ENCODE assay signal across 34 cellular contexts in the genomic region with DNA sequence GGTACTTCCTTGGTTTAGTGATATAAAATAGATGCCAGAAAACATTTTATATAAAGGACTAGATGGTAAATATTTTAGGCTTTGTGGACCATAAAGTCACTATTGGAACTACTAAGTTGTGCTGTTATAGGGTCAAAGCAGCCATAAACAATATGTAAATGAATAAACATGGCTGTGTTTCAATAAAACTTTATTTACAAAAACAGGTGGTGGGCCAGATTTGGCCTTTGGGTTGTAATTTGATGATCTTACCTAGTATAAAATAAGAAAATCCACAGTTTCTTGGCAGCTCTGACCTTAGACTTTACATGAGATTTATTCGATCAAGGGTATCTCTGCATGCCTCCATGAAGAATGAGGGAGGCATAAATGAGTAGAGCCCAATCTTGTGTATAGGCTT.
"Had no signal": no experiment of that assay in that cellular context is flagged by ENCODE, and none has a peak within 500 bp of the region (broad histone marks: within the 10 kb centered on the region; RNA-seq: fewer than 3 reads in every experiment).

No MANE protein-coding gene starts in this region.

- H3K36me3 ChIP-seq: MG63 had no signal

- H3K27me3 ChIP-seq: MG63 had no signal

- H3K4me3 ChIP-seq: MG63 had no signal

- H3K9me3 ChIP-seq: MG63 had no signal

- DNase-seq: Karpas-422, Kasumi-1, MG63, MM.1S, MV-4-11, NCI-H1048, NCI-H1092, NCI-H1092 treated with DMSO at 0.1 percent for 48 hours, NCI-H1105, NCI-H1105 treated with DMSO at 0.1 percent for 48 hours, NCI-H1417, NCI-H1417 treated with DMSO at 0.1 percent for 48 hours, NCI-H1436, NCI-H1436 treated with DMSO at 0.1 percent for 48 hours, NCI-H146, NCI-H1694, NCI-H1694 treated with DMSO at 0.1 percent for 48 hours, NCI-H187, NCI-H187 treated with DMSO at 0.1 percent for 48 hours, NCI-H1930, NCI-H2029, NCI-H2029 treated with DMSO at 0.1 percent for 48 hours, NCI-H2081, NCI-H2107, NCI-H2171, NCI-H2171 treated with DMSO at 0.1 percent for 48 hours, NCI-H2227 treated with DMSO at 0.1 percent for 48 hours, NCI-H226, NCI-H345, NCI-H446, NCI-H446 treated with DMSO at 0.1 percent for 48 hours, NCI-H510A, NCI-H510A treated with DMSO at 0.1 percent for 48 hours, NCI-H524 had no signal
